ENCODE assay signal across 19 cellular contexts in the genomic region with DNA sequence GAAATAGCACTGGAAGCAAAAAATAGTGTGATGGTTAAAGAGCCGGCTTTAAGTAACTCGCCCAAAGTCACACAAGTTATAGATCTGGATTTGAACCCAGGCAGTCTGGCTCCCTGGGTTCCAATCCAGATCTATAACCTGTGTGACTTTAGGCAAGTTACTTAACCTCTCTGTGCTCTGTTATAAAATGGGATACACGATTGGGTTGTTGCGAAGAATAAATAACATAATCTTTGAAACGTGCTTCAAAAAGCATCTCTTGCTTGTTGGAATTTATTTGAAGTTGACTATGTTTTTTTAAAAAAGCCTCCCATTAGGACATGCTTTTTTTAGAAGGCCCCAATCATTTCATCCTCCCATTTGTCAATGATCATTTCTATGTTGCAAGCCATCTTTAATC. TPM values are rescaled to one million over a fixed set of nuclear protein-coding genes. Genes with fewer than 3 reads are reported as not detected.
A peak's percentile ranks its signal among the peaks of the same experiment; 100 is the strongest.
DNase-seq lines count a peak whose midpoint lies in the region; ATAC-seq, FAIRE-seq and TF ChIP-seq lines count a peak whose summit lies in the region.
"Had no signal": no experiment of that assay in that cellular context is flagged by ENCODE, and none has a peak within 500 bp of the region (broad histone marks: within the 10 kb centered on the region; RNA-seq: fewer than 3 reads in every experiment).

No MANE protein-coding gene starts in this region.

- H3K27ac Mint-ChIP-seq in neural crest cell (ENCODE audit: unreplicated experiment) = no peak overlapping the region
- H3K27ac Mint-ChIP-seq: HFFc6 had no signal

- no peak overlapping the region for H3K9ac ChIP-seq in GM12878 (ENCODE audit: control insufficient read depth, insufficient read depth, low read length)
- H3K9ac ChIP-seq: GM23248 had no signal

- peaks cover 11% of the 10 kb centered on the region for H3K79me2 ChIP-seq in GM12878 (ENCODE audit: control insufficient read depth, insufficient read depth, low read length)

- no peaks in the 10 kb centered on the region for H4K20me1 ChIP-seq in GM12878 (ENCODE audit: control insufficient read depth, insufficient read depth)

- in situ Hi-C loops in GM12878 (cut with MboI) = loop anchor here (5.0 to 10.0 kb wide), 3 partner anchors 61 to 434 kb away; no protein-coding TSS in a partner anchor

- no TSS peak for BruUV-seq in GM12878 (replicated peaks; lab: Mats Ljungman, UMichigan)

- H3K36me3 ChIP-seq in HEK293 (ENCODE audit: control insufficient read depth in 2 of 2, insufficient read depth in 1 of 2, low read length in 2 of 2) (no peaks in the 10 kb centered on the region), GM12878 (ENCODE audit: control insufficient read depth in 2 of 2, insufficient read depth in 2 of 2, low read length in 1 of 2) (no peaks in the 10 kb centered on the region)

- H3K9me3 ChIP-seq in HEK293 (ENCODE audit: control insufficient read depth, insufficient read depth, low read depth, low read length) = no peaks in the 10 kb centered on the region
- no peaks in the 10 kb centered on the region for H3K9me3 ChIP-seq in GM12878 (replicated peaks; ENCODE audit: control insufficient read depth, insufficient read depth, low read length)
- H3K9me3 ChIP-seq: Caco-2 had no signal

- H3K27me3 Mint-ChIP-seq in neural crest cell (ENCODE audit: low read depth) = peaks cover 2% of the 10 kb centered on the region
- H3K27me3 Mint-ChIP-seq: CD4-positive, alpha-beta memory T cell had no signal

- no peak for ATAC-seq in GM12878
- ATAC-seq: HCT116 had no signal

- no peaks in the 10 kb centered on the region for H3K9me3 Mint-ChIP-seq in neural crest cell
- H3K9me3 Mint-ChIP-seq: HFFc6 had no signal

- H3K4me1 ChIP-seq in HEK293 (ENCODE audit: control insufficient read depth, insufficient read depth, low read length) (no peaks in the 10 kb centered on the region), GM12878 (ENCODE audit: control insufficient read depth, insufficient read depth, low read length) (peaks cover 5% of the 10 kb centered on the region)

- no peaks in the 10 kb centered on the region for H3K27me3 ChIP-seq in GM12878 (replicated peaks in 1 of 2; ENCODE audit: control insufficient read depth in 2 of 2, insufficient read depth in 2 of 2, low read length in 1 of 2)

- TF ChIP-seq EP300 in GM12878 (IDR thresholded peaks at IDR 0.05; ENCODE audit: borderline replicate concordance in 1 of 2, control insufficient read depth in 1 of 2, low read depth in 2 of 2, low read length in 2 of 2) = no peak

- no peaks in the 10 kb centered on the region for H3K36me3 Mint-ChIP-seq in neural crest cell (ENCODE audit: low read depth)

- TF ChIP-seq RAD21 in GM12878 (IDR thresholded peaks at IDR 0.05; ENCODE audit: insufficient read depth, low read depth, low read length) = no peak

- H3K4me1 Mint-ChIP-seq in neural crest cell = peaks cover 11% of the 10 kb centered on the region

- H3K4me3 ChIP-seq in HEK293 (ENCODE audit: low read depth, low read length) (no peak overlapping the region), GM12878 (no peak overlapping the region)
- H3K4me3 ChIP-seq: GM23248 had no signal

- H3K27ac ChIP-seq in HEK293 (ENCODE audit: extremely low read depth, low read depth, low read length) (no peak overlapping the region), GM12878 (ENCODE audit: control insufficient read depth, insufficient read depth) (no peak overlapping the region)
- H3K27ac ChIP-seq: GM23248 had no signal

- intact Hi-C loops in GM12878 (cut with micrococcal nuclease; ENCODE audit: unreplicated experiment) = no loop called here

- peak overlapping the region; percentile 33 for H3K4me3 Mint-ChIP-seq in neural crest cell
- H3K4me3 Mint-ChIP-seq: CD4-positive, alpha-beta memory T cell; HFFc6 had no signal

- WGBS in GM12878 (ENCODE audit: insufficient coverage, insufficient replicate concordance, low lambda C conversion rate, missing lambda C conversion rate) = 83% methylated on average over 5 of the region's 5 CpGs

- TF ChIP-seq CTCF in HEK293 (tag by site-specific recombination; IDR thresholded peaks at IDR 0.05) (no peak), GM12878 (IDR thresholded peaks at IDR 0.05 in 2 of 3, conservative IDR thresholded peaks at IDR 0.05 in 1 of 3; ENCODE audit: control insufficient read depth in 2 of 3, extremely low read depth in 1 of 3, insufficient read depth in 1 of 3, low read depth in 3 of 3, low read length in 3 of 3) (no peak), neural crest cell (conservative IDR thresholded peaks at IDR 0.05) (no peak)

- RAD21 ChIA-PET in GM12878 (lab: Charles Lee; ENCODE audit: unreplicated experiment) = interaction anchor here (0.6 kb wide), 1 partner anchor 380 kb away, joined by 3 read pairs; no protein-coding TSS in a partner anchor

- no peak for DNase-seq in GM12878 (ENCODE audit: low read depth, low spot score)
- DNase-seq in neural crest cell (ENCODE audit: low read depth, low spot score) = no peak
- no peak for DNase-seq in SHP77 treated with DMSO at 0.1 percent for 48 hours (lab: John Stamatoyannopoulos, UW)
- no peak for DNase-seq in NAMALWA (ENCODE audit: low spot score)
- DNase-seq in middle frontal gyrus (ENCODE audit: extremely low spot score, low spot score) = no peak
- DNase-seq: 8988T; C1 segment of cervical spinal cord; Caco-2; CD4-positive, alpha-beta memory T cell; DMS153; DND-41; GM23248; H7; HFFc6 had no signal

- CTCF ChIA-PET in HEK293 (lab: Yijun Ruan, JAX) = interaction anchor here (1.3 to 1.7 kb wide), 2 partner anchors 82 to 188 kb away, joined by 3 to 11 read pairs; no protein-coding TSS in a partner anchor
- CTCF ChIA-PET in GM12878 (lab: Yijun Ruan, JAX) = interaction anchor here (0.8 to 1.9 kb wide), 4 partner anchors 33 to 188 kb away, joined by 3 to 9 read pairs (median 7); no protein-coding TSS in a partner anchor

- POLR2A ChIA-PET in HEK293 (lab: Yijun Ruan, JAX) = no interaction called here
- POLR2A ChIA-PET in GM12878 (lab: Charles Lee) = no interaction called here

- FAIRE-seq in GM12878 (lab: Jason Lieb, UNC) = no peak
- FAIRE-seq: G401.6, GM19239, H1 had no signal

- no peak overlapping the region for H3K4me2 ChIP-seq in GM12878 (ENCODE audit: control insufficient read depth, insufficient read depth)

- SMC1A ChIA-PET in GM12878 (lab: Charles Lee; ENCODE audit: uncharacterized antibody, unreplicated experiment) = interaction anchor here (1.2 to 2.1 kb wide), 10 partner anchors 11 to 195 kb away, joined by 3 to 14 read pairs (median 5); no protein-coding TSS in a partner anchor

- no peak overlapping the region for H2AFZ ChIP-seq in GM12878 (ENCODE audit: control insufficient read depth, low read depth, low read length)
- H2AFZ ChIP-seq: GM23248 had no signal

- TF ChIP-seq POLR2A in GM12878 (IDR thresholded peaks at IDR 0.05; ENCODE audit: low read depth, low read length) = no peak

TF ChIP-seq in HEK293, 187 proteins besides CTCF, POLR2A, EP300 and RAD21:
- TF ChIP-seq ZNF248 (tag by site-specific recombination; IDR thresholded peaks at IDR 0.05) (no peak), ZNF768 (tag by site-specific recombination; IDR thresholded peaks at IDR 0.05) (peak; percentile 58; the same call in 1 of the 2 replicates)

TF ChIP-seq in GM12878, 131 proteins besides CTCF, POLR2A, EP300 and RAD21:
- TF ChIP-seq, protein P1, sequence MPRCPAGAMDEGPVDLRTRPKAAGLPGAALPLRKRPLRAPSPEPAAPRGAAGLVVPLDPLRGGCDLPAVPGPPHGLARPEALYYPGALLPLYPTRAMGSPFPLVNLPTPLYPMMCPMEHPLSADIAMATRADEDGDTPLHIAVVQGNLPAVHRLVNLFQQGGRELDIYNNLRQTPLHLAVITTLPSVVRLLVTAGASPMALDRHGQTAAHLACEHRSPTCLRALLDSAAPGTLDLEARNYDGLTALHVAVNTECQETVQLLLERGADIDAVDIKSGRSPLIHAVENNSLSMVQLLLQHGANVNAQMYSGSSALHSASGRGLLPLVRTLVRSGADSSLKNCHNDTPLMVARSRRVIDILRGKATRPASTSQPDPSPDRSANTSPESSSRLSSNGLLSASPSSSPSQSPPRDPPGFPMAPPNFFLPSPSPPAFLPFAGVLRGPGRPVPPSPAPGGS (IDR thresholded peaks at IDR 0.05; ENCODE audit: borderline replicate concordance, insufficient read depth, low read depth, low read length, poor library complexity, severe bottlenecking) = no peak
- TF ChIP-seq SPI1 (IDR thresholded peaks at IDR 0.05; ENCODE audit: borderline replicate concordance, insufficient read depth, low read depth, low read length) (no peak), ETV6 (conservative IDR thresholded peaks at IDR 0.05 in 1 of 2, IDR thresholded peaks at IDR 0.05 in 1 of 2; ENCODE audit: borderline replicate concordance in 1 of 2, low read depth in 1 of 2) (no peak), ZNF24 (IDR thresholded peaks at IDR 0.05) (0 out of 2 replicates have a peak, but pooled peaks have one; percentile 39)

RNA-seq across cellular contexts. Expression of a gene that starts 3.5 kb away (rescaled TPM):
- 164 and 167 TPM in 2 replicates for total RNA-seq in GM12878 (2013; cell fraction: nucleolus; rRNA removed)
- 11.2 and 16.2 TPM in 2 replicates for total RNA-seq in GM12878 (2014; rRNA removed)
- 17.8 and 19.2 TPM in 2 replicates for total RNA-seq in GM12878 (2014; rRNA removed; fragmentation: Illumina TruSeq; extraction: Trizol)
- 18.9 and 22.0 TPM in 2 replicates for total RNA-seq in GM12878 (2021)
- polyA plus RNA-seq in GM12878 (2011; ENCODE audit: low read depth) = 18.1 TPM
- 18.0 and 24.9 TPM in 2 replicates for polyA plus RNA-seq in GM12878 (2011; rRNA removed)
- polyA plus RNA-seq in GM12878 (2011; cell fraction: cytosol; rRNA removed) = 6.8 and 12.2 TPM in 2 replicates
- 19.2 and 25.2 TPM in 2 replicates for polyA plus RNA-seq in GM12878 (2011; cell fraction: nucleus; rRNA removed)
- polyA plus RNA-seq in GM12878 (2012) = 8.0 TPM in 2 replicates
- polyA plus RNA-seq in GM12878 (2014; fragmentation: Illumina TruSeq; extraction: Trizol) = 10.2 and 16.0 TPM in 2 replicates
- 1 to 10 TPM; 1.6 to 6.1 TPM for polyA plus RNA-seq in GM12878 (2014; fragmentation: Nextera tagmentation; extraction: Ambion mirVana)
- 5.2 and 6.6 TPM in 2 replicates for polyA plus RNA-seq in GM12878 (2014; rRNA removed)
- 10 to 100 TPM; 15.3 to 16.9 TPM for polyA plus RNA-seq in GM12878 (2016; fragmentation: Nextera tagmentation; extraction: Ambion mirVana)
- 34.7 and 38.0 TPM in 2 replicates for polyA minus RNA-seq in GM12878 (2011; rRNA and poly(A)+ RNA removed)
- 9.0 and 13.2 TPM in 2 replicates for polyA minus RNA-seq in GM12878 (2011; cell fraction: cytosol; rRNA and poly(A)+ RNA removed)
- 35.9 and 66.6 TPM in 2 replicates for polyA minus RNA-seq in GM12878 (2011; cell fraction: nucleus; rRNA and poly(A)+ RNA removed)
- 53.0 and 54.4 TPM in 2 replicates for total RNA-seq in neural crest cell
